In genomic region chr22:24555496-24556253, GRCh38 we compare ENCODE assay signal across 8 cellular contexts. TPM values are rescaled to one million over a fixed set of nuclear protein-coding genes. Genes with fewer than 3 reads are reported as not detected.
DNase-seq lines count a peak whose midpoint lies in the region; ATAC-seq and TF ChIP-seq lines count a peak whose summit lies in the region.

Gene SNRPD3 (plus strand): TSS chr22:24555999. CDS start chr22:24557675, 1,676 bp downstream.

- peak; percentile 78 to 92 (median 89) for DNase-seq in NCI-H1417 (lab: John Stamatoyannopoulos, UW)
- DNase-seq in T follicular helper cell (ENCODE audit: low read depth), result peak; percentile 86
- peak; percentile 97 for DNase-seq in adipocyte (ENCODE audit: low read depth)
- peak; percentile 94 to 95 for DNase-seq in cardiac muscle cell (ENCODE audit: low read depth in 1 of 2, low spot score in 1 of 2)
- DNase-seq in tibial artery, result peak; percentile 95 to 97

- no peaks in the 10 kb centered on the region for H3K27me3 ChIP-seq in adipocyte (replicated peaks; ENCODE audit: control insufficient read depth, insufficient read depth, low read length)
- H3K27me3 ChIP-seq in cardiac muscle cell, result no peaks in the 10 kb centered on the region
- H3K27me3 ChIP-seq in parathyroid adenoma (ENCODE audit: control insufficient read depth, insufficient read depth, low read length), result no peaks in the 10 kb centered on the region
- H3K27me3 ChIP-seq in tibial artery, result no peaks in the 10 kb centered on the region

- peak within 1 kb of the TSS; percentile 86 for H3K27ac ChIP-seq in cardiac muscle cell
- H3K27ac ChIP-seq in parathyroid adenoma, result peak within 1 kb of the TSS; percentile 99
- peak within 1 kb of the TSS; percentile 93 to 99 for H3K27ac ChIP-seq in tibial artery

- peaks cover 35% of the 10 kb centered on the region for H3K36me3 ChIP-seq in adipocyte (ENCODE audit: control insufficient read depth, insufficient read depth, low read length, severe bottlenecking)
- peaks cover 18% of the 10 kb centered on the region for H3K36me3 ChIP-seq in cardiac muscle cell
- H3K36me3 ChIP-seq in parathyroid adenoma (ENCODE audit: control insufficient read depth, insufficient read depth, low read length), result no peaks in the 10 kb centered on the region
- peaks cover 15 to 35% (median 21%) of the 10 kb centered on the region in 3 donors for H3K36me3 ChIP-seq in tibial artery

- peak within 1 kb of the TSS; percentile 97 for H3K4me2 ChIP-seq in parathyroid adenoma (ENCODE audit: low read length)

- H3K79me2 ChIP-seq in parathyroid adenoma, result peaks cover 24% of the 10 kb centered on the region

- H2AFZ ChIP-seq in parathyroid adenoma, result peak within 1 kb of the TSS; percentile 100

- H3K4me3 ChIP-seq in GM12875 (ENCODE audit: low read depth, low read length) (peak within 1 kb of the TSS; percentile 93), adipocyte (ENCODE audit: low read length) (peak within 1 kb of the TSS; percentile 93), cardiac muscle cell (peak within 1 kb of the TSS; percentile 84), parathyroid adenoma (ENCODE audit: low read depth, low read length) (peak within 1 kb of the TSS; percentile 98), tibial artery (peak within 1 kb of the TSS; percentile 89 to 97)

- H3K9ac ChIP-seq in adipocyte (ENCODE audit: low read length) (peak within 1 kb of the TSS; percentile 95), parathyroid adenoma (peak within 1 kb of the TSS; percentile 76)

- H3K4me1 ChIP-seq in adipocyte (ENCODE audit: control insufficient read depth, insufficient read depth, low read length) (peaks cover 38% of the 10 kb centered on the region), cardiac muscle cell (ENCODE audit: low read depth) (peaks cover 19% of the 10 kb centered on the region), parathyroid adenoma (no peaks in the 10 kb centered on the region), tibial artery (peaks cover 0 to 57% (median 46%) of the 10 kb centered on the region in 4 donors)

- peak; percentile 60 for ATAC-seq in HG02759 (IDR thresholded peaks at IDR 0.05; ENCODE audit: unreplicated experiment)

- intact Hi-C loops in tibial artery (cut with DNase I; ENCODE audit: low total_unique reads), result no loop called here

- TF ChIP-seq CTCF in GM12875 (IDR thresholded peaks at IDR 0.05; ENCODE audit: borderline replicate concordance, insufficient read depth, low read depth, low read length) (no peak), cardiac muscle cell (IDR thresholded peaks at IDR 0.05; ENCODE audit: low read depth, low read length) (peak; percentile 33), parathyroid adenoma (IDR thresholded peaks at IDR 0.05) (no peak), tibial artery (IDR thresholded peaks at IDR 0.05) (peak; percentile 25 to 49)

- H3K9me3 ChIP-seq in adipocyte (ENCODE audit: control insufficient read depth, low read length) (no peaks in the 10 kb centered on the region), cardiac muscle cell (ENCODE audit: low read depth) (no peaks in the 10 kb centered on the region), parathyroid adenoma (ENCODE audit: control insufficient read depth, low read length) (no peaks in the 10 kb centered on the region), tibial artery (no peaks in the 10 kb centered on the region)

RNA-seq across cellular contexts. Expression of gene SNRPD3, which starts in this region (rescaled TPM):
- total RNA-seq in cardiac muscle cell, result 222 and 290 TPM in 2 replicates
- 119 and 125 TPM in 2 replicates for polyA plus RNA-seq in cardiac muscle cell

Comparison
In these comparisons a context has a peak if more than half of its experiments do, and no peak if none do; other contexts are left out.
1. Peak in every context shown above with its lines: DNase-seq, ATAC-seq, H3K4me3 ChIP-seq and H3K27ac ChIP-seq.
2. CTCF ChIP-seq: peak in cardiac muscle cell (single experiment) and tibial artery (2 of 2); none in GM12875 (single experiment) and parathyroid adenoma (single experiment).